Comparison of ENCODE assay signal across 9 cellular contexts in genomic region chr12:18320036-18320617, GRCh38. TPM values are rescaled to one million over a fixed set of nuclear protein-coding genes. Genes with fewer than 3 reads are reported as not detected.
DNase-seq lines count a peak whose midpoint lies in the region; ATAC-seq and TF ChIP-seq lines count a peak whose summit lies in the region.
"Had no signal": no experiment of that assay in that cellular context is flagged by ENCODE, and none has a peak within 500 bp of the region (broad histone marks: within the 10 kb centered on the region; RNA-seq: fewer than 3 reads in every experiment).

No MANE protein-coding gene starts in this region.

- peaks cover 26% of the 10 kb centered on the region for H3K4me1 Mint-ChIP-seq in Calu3 (ENCODE audit: low read depth, unreplicated experiment)
- H3K4me1 Mint-ChIP-seq in T-cell: no peaks in the 10 kb centered on the region
- H3K4me1 Mint-ChIP-seq: IgD-negative memory B cell had no signal

- CTCF ChIA-PET in Calu3 (lab: Charles Lee): interaction anchor here (0.6 to 2.5 kb wide), 6 partner anchors 10 to 298 kb away, joined by 3 to 16 read pairs (median 3); no protein-coding TSS in a partner anchor
- CTCF ChIA-PET in Panc1 (lab: Charles Lee): interaction anchor here (0.7 kb wide), 1 partner anchor 95 kb away, joined by 3 read pairs; no protein-coding TSS in a partner anchor
- CTCF ChIA-PET in T-cell (lab: Charles Lee): no interaction called here

- no peak overlapping the region for H3K27ac ChIP-seq in Panc1 (ENCODE audit: low read length)

- no TSS peak for BruUV-seq in Calu3 (replicated peaks; lab: Mats Ljungman, UMichigan)
- no TSS peak for BruUV-seq in Panc1 (replicated peaks; lab: Mats Ljungman, UMichigan)

- H3K36me3 Mint-ChIP-seq in Calu3 (ENCODE audit: insufficient read depth, unreplicated experiment): peaks cover 25% of the 10 kb centered on the region
- H3K36me3 Mint-ChIP-seq in T-cell: no peaks in the 10 kb centered on the region
- H3K36me3 Mint-ChIP-seq: IgD-negative memory B cell had no signal

- no peaks in the 10 kb centered on the region for H3K9me3 ChIP-seq in Panc1 (ENCODE audit: control insufficient read depth, insufficient read depth, low read depth, low read length)

- no peaks in the 10 kb centered on the region for H3K9me3 Mint-ChIP-seq in Calu3 (ENCODE audit: low read depth, unreplicated experiment)
- peaks cover 0 to 8% (median 0%) of the 10 kb centered on the region in 3 donors for H3K9me3 Mint-ChIP-seq in T-cell

- intact Hi-C loops in Calu3 (cut with micrococcal nuclease; ENCODE audit: unreplicated experiment): loop anchor here (2.0 kb wide), 1 partner anchor 69 kb away; no protein-coding TSS in a partner anchor
- intact Hi-C loops in Panc1 (cut with micrococcal nuclease; ENCODE audit: unreplicated experiment): loop anchor here (2.0 to 10.0 kb wide), 2 partner anchors 69 to 175 kb away; no protein-coding TSS in a partner anchor

- in situ Hi-C loops in Panc1 (cut with HindIII; ENCODE audit: low pct_unique_long_range_greater_than_20kb, low sequenced_read_pairs): no loop called here

- TF ChIP-seq CTCF in Calu3 (IDR thresholded peaks at IDR 0.05; ENCODE audit: unreplicated experiment) (peak; percentile 51), Panc1 (IDR thresholded peaks at IDR 0.05) (peak; percentile 43), omental fat pad (IDR thresholded peaks at IDR 0.05) (no peak)

- H3K4me1 ChIP-seq in Panc1 (ENCODE audit: control insufficient read depth, insufficient read depth, low read length): no peaks in the 10 kb centered on the region

- ATAC-seq in HG02798 (IDR thresholded peaks at IDR 0.05; ENCODE audit: poor library complexity, unreplicated experiment) (peak; percentile 79), Panc1 (peak; percentile 62; the same call in 1 of the 2 replicates), esophagus mucosa (peak; percentile 78), omental fat pad (ENCODE audit: low FRiP score) (peak; percentile 71), T-cell (replicated peaks in 1 of 4) (no peak), HG03439 (IDR thresholded peaks at IDR 0.05; ENCODE audit: unreplicated experiment) (no peak)

- H3K27ac Mint-ChIP-seq in Calu3 (ENCODE audit: unreplicated experiment) (peak overlapping the region; percentile 78), T-cell (no peak overlapping the region)
- H3K27ac Mint-ChIP-seq: IgD-negative memory B cell had no signal

- H3K4me3 ChIP-seq in Panc1 (ENCODE audit: low read depth in 2 of 2, low read length in 2 of 2): no peak overlapping the region

- no peaks in the 10 kb centered on the region; the same call in 1 of the 2 replicates for H3K36me3 ChIP-seq in Panc1 (ENCODE audit: control insufficient read depth, insufficient read depth, low read length)

- no peaks in the 10 kb centered on the region for H3K27me3 ChIP-seq in Panc1 (ENCODE audit: control insufficient read depth, insufficient read depth, low read length)

- POLR2A ChIA-PET in Panc1 (lab: Charles Lee): no interaction called here
- POLR2A ChIA-PET in T-cell (lab: Charles Lee): no interaction called here

- DNase-seq in Calu3 (peak; percentile 71), Panc1 (ENCODE audit: low read depth, low spot score) (peak; percentile 36), omental fat pad (ENCODE audit: low spot score) (no peak), T-cell (no peak)
- DNase-seq in activated CD4-positive, alpha-beta T cell treated with anti-CD3 and anti-CD28 coated beads for 1 hour: no peak

- H3K4me3 Mint-ChIP-seq in Calu3 (ENCODE audit: low read depth, unreplicated experiment) (peak overlapping the region; percentile 52), T-cell (no peak overlapping the region)
- H3K4me3 Mint-ChIP-seq: IgD-negative memory B cell had no signal

- H3K27me3 Mint-ChIP-seq in Calu3 (ENCODE audit: unreplicated experiment) (no peaks in the 10 kb centered on the region), T-cell (no peaks in the 10 kb centered on the region)
- H3K27me3 Mint-ChIP-seq: IgD-negative memory B cell had no signal

RNA-seq across cellular contexts. Expression of gene PIK3C2G, which starts 58.8 kb away (rescaled TPM):
- total RNA-seq in Calu3 (2022): 24.0 and 24.3 TPM in 2 replicates
- total RNA-seq in Panc1 (2021; ENCODE audit: unreplicated experiment): not detected
- polyA plus RNA-seq in Panc1 (2012; ENCODE audit: insufficient read length): not detected
- total RNA-seq in esophagus mucosa: 5.8 TPM
- under 1 TPM; 0.12 to 0.47 (median 0.19) TPM for total RNA-seq in omental fat pad
- total RNA-seq in T-cell: not detected
- polyA plus RNA-seq: IgD-negative memory B cell had no signal

Comparison
In these comparisons a context has a peak if more than half of its experiments do, and no peak if none do; other contexts are left out.
1. DNase-seq: peak in Calu3 (single experiment) and Panc1 (single experiment); none in omental fat pad (single experiment), T-cell (0 of 34) and activated CD4-positive, alpha-beta T cell treated with anti-CD3 and anti-CD28 coated beads for 1 hour (single experiment).
2. CTCF ChIP-seq: peak in Calu3 (single experiment) and Panc1 (single experiment); none in omental fat pad (0 of 3).
3. ATAC-seq: peak in HG02798 (single experiment), Panc1 (single experiment), esophagus mucosa (single experiment) and omental fat pad (single experiment); none in T-cell (0 of 4) and HG03439 (single experiment).
4. CTCF ChIA-PET loops: an anchor here in Calu3 (0.6 to 2.5 kb wide) and Panc1 (0.7 kb wide); none called in T-cell.